1 cellular context compared by ENCODE assay signal in genomic region chr14:91108941-91109611, GRCh38.
TF ChIP-seq lines count a peak whose summit lies in the region.

No MANE protein-coding gene starts in this region.

TF ChIP-seq in GM12878, 131 proteins besides CTCF, POLR2A, EP300 and RAD21:
- TF ChIP-seq CUX1 (IDR thresholded peaks at IDR 0.05; ENCODE audit: insufficient replicate concordance, low read depth, low read length) (no peak), MAX (IDR thresholded peaks at IDR 0.05; ENCODE audit: low read depth, low read length) (0 out of 2 replicates have a peak, but pooled peaks have one; percentile 32), NRF1 (conservative IDR thresholded peaks at IDR 0.05; ENCODE audit: low read depth, low read length) (no peak), GABPA (IDR thresholded peaks at IDR 0.05; ENCODE audit: low read depth) (0 out of 2 replicates have a peak, but pooled peaks have one; percentile 22), RUNX3 (IDR thresholded peaks at IDR 0.05; ENCODE audit: low read length) (peak; percentile 56), RCOR1 (conservative IDR thresholded peaks at IDR 0.05; ENCODE audit: low read depth, low read length) (no peak), RB1 (IDR thresholded peaks at IDR 0.05; ENCODE audit: borderline replicate concordance) (no peak), SPI1 (IDR thresholded peaks at IDR 0.05; ENCODE audit: borderline replicate concordance, insufficient read depth, low read depth, low read length) (peak; percentile 89), CBFB (IDR thresholded peaks at IDR 0.05; ENCODE audit: low read depth) (no peak), CREB1 (IDR thresholded peaks at IDR 0.05; ENCODE audit: low read depth) (no peak), ESRRA (IDR thresholded peaks at IDR 0.05; ENCODE audit: low read length) (no peak), RELB (IDR thresholded peaks at IDR 0.05; ENCODE audit: low read depth) (no peak), SP1 (IDR thresholded peaks at IDR 0.05; ENCODE audit: low read depth, low read length) (peak; percentile 18), FOXM1 (IDR thresholded peaks at IDR 0.05; ENCODE audit: low read depth, low read length) (peak; percentile 64), HCFC1 (IDR thresholded peaks at IDR 0.05; ENCODE audit: low read length) (no peak), IKZF2 (IDR thresholded peaks at IDR 0.05) (no peak), BHLHE40 (IDR thresholded peaks at IDR 0.05; ENCODE audit: borderline replicate concordance in 1 of 2, low read depth in 2 of 2, low read length in 1 of 2) (0 out of 4 replicates have a peak, but pooled peaks of 1 of the 2 experiments have one; percentile 32), PBX3 (IDR thresholded peaks at IDR 0.05; ENCODE audit: insufficient replicate concordance, low read depth, low read length) (peak; percentile 58), BCL11A (IDR thresholded peaks at IDR 0.05; ENCODE audit: low read depth, low read length) (0 out of 2 replicates have a peak, but pooled peaks have one; percentile 0), CHD4 (IDR thresholded peaks at IDR 0.05) (no peak), CBX3 (IDR thresholded peaks at IDR 0.05; ENCODE audit: borderline replicate concordance, low read depth) (no peak), DPF2 (IDR thresholded peaks at IDR 0.05) (no peak), E2F4 (IDR thresholded peaks at IDR 0.05; ENCODE audit: low read depth, low read length) (no peak), NFIC (IDR thresholded peaks at IDR 0.05; ENCODE audit: low read depth, low read length) (peak; percentile 64; the same call in 1 of the 2 replicates), USF1 (IDR thresholded peaks at IDR 0.05; ENCODE audit: borderline replicate concordance, extremely low read length, insufficient read depth, low read depth, low read length) (no peak), MEF2B (IDR thresholded peaks at IDR 0.05; ENCODE audit: partially characterized antibody, poor library complexity, severe bottlenecking) (no peak), PKNOX1 (IDR thresholded peaks at IDR 0.05) (peak; percentile 48; the same call in 1 of the 2 replicates), EGR1 (IDR thresholded peaks at IDR 0.05; ENCODE audit: borderline replicate concordance in 1 of 2, low read depth in 2 of 2, low read length in 2 of 2) (no peak), CREM (IDR thresholded peaks at IDR 0.05; ENCODE audit: low read depth) (0 out of 2 replicates have a peak, but pooled peaks have one; percentile 11), NR2F1 (conservative IDR thresholded peaks at IDR 0.05) (no peak), JUNB (IDR thresholded peaks at IDR 0.05) (0 out of 2 replicates have a peak, but pooled peaks have one; percentile 31), ETV6 (conservative IDR thresholded peaks at IDR 0.05 in 1 of 2, IDR thresholded peaks at IDR 0.05 in 1 of 2; ENCODE audit: borderline replicate concordance in 1 of 2, low read depth in 1 of 2) (peak in 1 of 2 experiments; percentile 67; a peak in 1 of 4 replicates), MLLT1 (IDR thresholded peaks at IDR 0.05) (no peak), FOXK2 (IDR thresholded peaks at IDR 0.05) (no peak)
